ENCODE assay signal across 8 cellular contexts in the genomic region with DNA sequence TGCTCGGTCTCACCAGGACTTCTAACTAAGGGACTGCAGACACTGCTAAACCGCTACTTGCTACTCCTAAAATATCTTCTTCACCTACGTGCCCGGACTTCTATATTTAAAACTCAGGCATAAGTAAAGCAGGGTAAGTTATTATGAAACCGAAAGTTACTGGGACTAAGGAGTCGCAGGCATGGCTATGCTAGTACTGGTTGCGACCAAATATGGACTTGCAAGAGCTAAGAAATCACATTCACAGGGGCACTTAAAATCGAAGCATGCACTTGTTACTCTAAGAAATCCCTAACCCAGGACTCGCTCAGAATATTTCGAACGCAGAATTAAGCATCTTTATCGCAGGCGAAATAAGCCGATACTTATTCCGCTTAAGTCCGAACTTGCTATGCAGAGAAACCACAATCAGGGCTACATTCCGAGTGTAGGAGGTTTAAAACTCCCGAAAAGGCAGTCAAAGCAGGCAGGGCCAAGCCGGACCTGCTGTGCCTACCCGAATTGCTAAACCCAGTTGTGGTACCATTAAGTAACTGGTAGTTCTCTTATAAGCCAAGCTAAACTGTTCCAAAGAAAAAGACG. TPM values are rescaled to one million over a fixed set of nuclear protein-coding genes. Genes with fewer than 3 reads are reported as not detected.
DNase-seq lines count a peak whose midpoint lies in the region; ATAC-seq and TF ChIP-seq lines count a peak whose summit lies in the region.

No MANE protein-coding gene starts in this region.

- H3K4me2 ChIP-seq in DOHH2 (ENCODE audit: low read length), result peak overlapping the region; percentile 96

- H3K9me3 ChIP-seq in DOHH2 (ENCODE audit: control insufficient read depth, insufficient read depth, low read length), result no peaks in the 10 kb centered on the region
- H3K9me3 ChIP-seq in skeletal muscle tissue (ENCODE audit: control insufficient read depth in 3 of 3, low read length in 3 of 3), result no peaks in the 10 kb centered on the region

- H3K27ac ChIP-seq in DOHH2 (ENCODE audit: low read depth, low read length) (no peak overlapping the region), skeletal muscle tissue (ENCODE audit: low read depth, low read length) (peak overlapping the region; percentile 76)

- H3F3A ChIP-seq in DOHH2 (ENCODE audit: control insufficient read depth, insufficient read depth), result peaks cover 22% of the 10 kb centered on the region

- H3K27me3 ChIP-seq in DOHH2 (ENCODE audit: control insufficient read depth, low read length), result no peaks in the 10 kb centered on the region
- no peaks in the 10 kb centered on the region for H3K27me3 ChIP-seq in skeletal muscle tissue (ENCODE audit: control insufficient read depth in 3 of 3, insufficient read depth in 3 of 3, low read length in 3 of 3)

- H3K9ac ChIP-seq in skeletal muscle tissue (ENCODE audit: low read depth in 1 of 3, low read length in 3 of 3), result peak overlapping the region; percentile 60 to 85 (median 67)

- no peaks in the 10 kb centered on the region; the same call in 1 of the 2 replicates for H4K20me1 ChIP-seq in DOHH2 (ENCODE audit: control insufficient read depth, insufficient read depth, low read depth, low read length)

- TF ChIP-seq CTCF in DOHH2 (IDR thresholded peaks at IDR 0.05; ENCODE audit: low read depth, low read length, poor library complexity, severe bottlenecking), result no peak
- no peak for TF ChIP-seq CTCF in WI38 (IDR thresholded peaks at IDR 0.05; ENCODE audit: low read depth, low read length)
- TF ChIP-seq CTCF in fibroblast of mammary gland (conservative IDR thresholded peaks at IDR 0.05; ENCODE audit: control insufficient read depth, insufficient read depth, low read depth, low read length), result no peak

- ATAC-seq in HG02885 (IDR thresholded peaks at IDR 0.05; ENCODE audit: poor library complexity, unreplicated experiment) (peak; percentile 33), HG02642 (IDR thresholded peaks at IDR 0.05; ENCODE audit: poor library complexity, unreplicated experiment) (no peak)

- peak overlapping the region; percentile 93 for H3K4me3 ChIP-seq in DOHH2 (ENCODE audit: low read length)
- peak overlapping the region; percentile 63 for H3K4me3 ChIP-seq in WI38 (ENCODE audit: low read depth, low read length)
- peak overlapping the region; percentile 6 for H3K4me3 ChIP-seq in fibroblast of mammary gland (ENCODE audit: control insufficient read depth, low read depth, low read length)
- peak overlapping the region; percentile 59 to 90 (median 71) for H3K4me3 ChIP-seq in skeletal muscle tissue (ENCODE audit: low read length in 3 of 3)

- peak; percentile 54 for DNase-seq in fibroblast of mammary gland (ENCODE audit: low read depth)
- no peak for DNase-seq in HT-29 (ENCODE audit: low spot score)
- DNase-seq in 8988T, result no peak

- H3K79me2 ChIP-seq in DOHH2 (ENCODE audit: control insufficient read depth, low read length), result peaks cover 32% of the 10 kb centered on the region

- H3K4me1 ChIP-seq in DOHH2 (ENCODE audit: control insufficient read depth, low read length), result peaks cover 48% of the 10 kb centered on the region
- H3K4me1 ChIP-seq in skeletal muscle tissue (ENCODE audit: control insufficient read depth in 3 of 3, insufficient read depth in 3 of 3, low read length in 3 of 3), result peaks cover 13 to 30% (median 24%) of the 10 kb centered on the region in 3 donors

- H3K9me2 ChIP-seq in DOHH2 (replicated peaks; ENCODE audit: control insufficient read depth, low read length), result no peaks in the 10 kb centered on the region

- H3K36me3 ChIP-seq in DOHH2 (ENCODE audit: control insufficient read depth, low read length) (no peaks in the 10 kb centered on the region; the same call in 1 of the 2 replicates), skeletal muscle tissue (ENCODE audit: control insufficient read depth in 3 of 3, insufficient read depth in 3 of 3, low read length in 3 of 3) (no peaks in the 10 kb centered on the region)

RNA-seq across cellular contexts. Expression of a gene that starts 2.1 kb away (rescaled TPM):
- 1.6 TPM for total RNA-seq in skeletal muscle tissue
- total RNA-seq in HT-29 (2014; rRNA removed; shearing (Covaris generic)), result 21.1 and 22.7 TPM in 2 replicates

Comparison
In these comparisons a context has a peak if more than half of its experiments do, and no peak if none do; other contexts are left out.
1. H3K4me3 ChIP-seq: peak in every context shown above with its lines; median percentile 93 in DOHH2; 71 in skeletal muscle tissue; 63 in WI38; 6 in fibroblast of mammary gland.